Comparison of ENCODE assay signal across 8 cellular contexts in the genomic region with DNA sequence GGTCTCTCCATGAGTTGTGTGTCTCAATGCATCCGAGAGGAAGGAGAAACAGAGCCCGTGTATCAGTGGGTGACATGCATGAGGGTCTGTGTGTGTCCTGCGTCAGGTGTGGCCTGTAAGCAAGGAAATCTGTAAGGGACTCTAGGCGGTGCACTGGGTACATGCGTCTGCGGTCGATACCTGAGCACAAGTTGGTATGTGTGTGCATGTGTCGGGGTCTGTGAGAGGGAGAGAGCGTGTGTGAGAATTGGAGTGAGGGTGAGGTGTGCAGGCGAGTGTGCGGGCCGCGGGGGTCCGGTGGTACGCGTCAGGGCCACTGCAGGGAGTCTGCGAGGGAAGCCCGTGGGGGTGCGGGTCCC. TPM values are rescaled to one million over a fixed set of nuclear protein-coding genes. Genes with fewer than 3 reads are reported as not detected.
DNase-seq lines count a peak whose midpoint lies in the region; ATAC-seq, FAIRE-seq and TF ChIP-seq lines count a peak whose summit lies in the region.

No MANE protein-coding gene starts in this region.

- H3K27ac Mint-ChIP-seq in activated T-cell treated with anti-CD3 and anti-CD28 coated beads, Interleukin-2, amount 50 U/mL, for 72 hours, result peak overlapping the region; percentile 67
- H3K27ac Mint-ChIP-seq in activated T-helper 17 cell treated with anti-CD3 and anti-CD28 coated beads, Interleukin-2, amount 50 U/mL, for 72 hours, result no peak overlapping the region

- H3K4me1 ChIP-seq in thoracic aorta (ENCODE audit: control insufficient read depth in 1 of 2, low read depth in 2 of 2) (peaks cover 3 to 24% of the 10 kb centered on the region in 2 donors), gastrocnemius medialis (peaks cover 10 to 14% of the 10 kb centered on the region in 2 donors)

- DNase-seq in activated T-cell treated with anti-CD3 and anti-CD28 coated beads, Interleukin-2, amount 50 U/mL, for 72 hours, result no peak
- no peak for DNase-seq in activated T-cell treated with anti-CD3 and anti-CD28 coated beads, Interleukin-2, amount 50 U/mL, for 1 hour
- DNase-seq in kidney epithelial cell (ENCODE audit: low read depth), result no peak
- DNase-seq in thoracic aorta (ENCODE audit: low spot score), result no peak
- no peak for DNase-seq in gastrocnemius medialis
- no peak for DNase-seq in D721Med (ENCODE audit: insufficient read length, low spot score)

- H3K27me3 Mint-ChIP-seq in activated T-cell treated with anti-CD3 and anti-CD28 coated beads, Interleukin-2, amount 50 U/mL, for 72 hours (ENCODE audit: low read depth), result no peaks in the 10 kb centered on the region
- no peaks in the 10 kb centered on the region for H3K27me3 Mint-ChIP-seq in activated T-helper 17 cell treated with anti-CD3 and anti-CD28 coated beads, Interleukin-2, amount 50 U/mL, for 72 hours

- no peak for TF ChIP-seq POLR2A in gastrocnemius medialis (IDR thresholded peaks at IDR 0.05)

- no peaks in the 10 kb centered on the region for H3K36me3 Mint-ChIP-seq in activated T-cell treated with anti-CD3 and anti-CD28 coated beads, Interleukin-2, amount 50 U/mL, for 72 hours (ENCODE audit: insufficient read depth in 2 of 2)
- H3K36me3 Mint-ChIP-seq in activated T-helper 17 cell treated with anti-CD3 and anti-CD28 coated beads, Interleukin-2, amount 50 U/mL, for 72 hours (ENCODE audit: low read depth), result no peaks in the 10 kb centered on the region

- in situ Hi-C loops in gastrocnemius medialis (cut with MboI; ENCODE audit: low sequenced_read_pairs in 4 of 4), result no loop called here

- no peaks in the 10 kb centered on the region for H3K9me3 ChIP-seq in thoracic aorta
- H3K9me3 ChIP-seq in gastrocnemius medialis, result no peaks in the 10 kb centered on the region

- intact Hi-C loops in gastrocnemius medialis (cut with DNase I; ENCODE audit: low total_unique reads), result no loop called here

- no peaks in the 10 kb centered on the region for H3K36me3 ChIP-seq in kidney epithelial cell (ENCODE audit: control insufficient read depth, insufficient read depth, low read length)
- no peaks in the 10 kb centered on the region for H3K36me3 ChIP-seq in thoracic aorta
- H3K36me3 ChIP-seq in gastrocnemius medialis, result no peaks in the 10 kb centered on the region

- ATAC-seq in activated T-cell treated with anti-CD3 and anti-CD28 coated beads, Interleukin-2, amount 50 U/mL, for 72 hours (replicated peaks in 1 of 2), result no peak
- ATAC-seq in activated T-helper 17 cell treated with anti-CD3 and anti-CD28 coated beads, Interleukin-2, amount 50 U/mL, for 72 hours (replicated peaks), result no peak
- ATAC-seq in thoracic aorta (ENCODE audit: insufficient number of reproducible peaks, low FRiP score, low read depth) (no peak), gastrocnemius medialis (no peak), GM21515 (IDR thresholded peaks at IDR 0.05; ENCODE audit: unreplicated experiment) (no peak)

- no peaks in the 10 kb centered on the region for H3K27me3 ChIP-seq in kidney epithelial cell (ENCODE audit: control insufficient read depth, insufficient read depth, low read length)
- H3K27me3 ChIP-seq in thoracic aorta (replicated peaks; ENCODE audit: insufficient read depth), result no peaks in the 10 kb centered on the region
- H3K27me3 ChIP-seq in gastrocnemius medialis, result peaks cover 0 to 3% (median 0%) of the 10 kb centered on the region in 3 donors

- no peak overlapping the region for H3K27ac ChIP-seq in thoracic aorta
- H3K27ac ChIP-seq in gastrocnemius medialis, result no peak overlapping the region

- H3K4me3 ChIP-seq in kidney epithelial cell (ENCODE audit: low read depth, low read length), result peak overlapping the region; percentile 36
- peak overlapping the region; percentile 70 for H3K4me3 ChIP-seq in thoracic aorta
- H3K4me3 ChIP-seq in gastrocnemius medialis, result peak overlapping the region in 1 of 4 donors; percentile 44

- FAIRE-seq in D721Med (lab: Jason Lieb, UNC), result no peak

- H3K4me3 Mint-ChIP-seq in activated T-cell treated with anti-CD3 and anti-CD28 coated beads, Interleukin-2, amount 50 U/mL, for 72 hours, result peak overlapping the region; percentile 83 to 86
- H3K4me3 Mint-ChIP-seq in activated T-helper 17 cell treated with anti-CD3 and anti-CD28 coated beads, Interleukin-2, amount 50 U/mL, for 72 hours, result peak overlapping the region; percentile 73

- H3K4me1 Mint-ChIP-seq in activated T-cell treated with anti-CD3 and anti-CD28 coated beads, Interleukin-2, amount 50 U/mL, for 72 hours (ENCODE audit: low read depth), result peaks cover 38% of the 10 kb centered on the region
- peaks cover 21% of the 10 kb centered on the region for H3K4me1 Mint-ChIP-seq in activated T-helper 17 cell treated with anti-CD3 and anti-CD28 coated beads, Interleukin-2, amount 50 U/mL, for 72 hours

- no peak for TF ChIP-seq CTCF in kidney epithelial cell (IDR thresholded peaks at IDR 0.05; ENCODE audit: insufficient read depth, low read length, poor library complexity, severe bottlenecking)
- TF ChIP-seq CTCF in thoracic aorta (IDR thresholded peaks at IDR 0.05), result no peak
- TF ChIP-seq CTCF in gastrocnemius medialis (IDR thresholded peaks at IDR 0.05 in 4 of 5, conservative IDR thresholded peaks at IDR 0.05 in 1 of 5), result no peak
- TF ChIP-seq CTCF in D721Med (IDR thresholded peaks at IDR 0.05; ENCODE audit: insufficient read depth, missing control alignments), result no peak

- no peaks in the 10 kb centered on the region for H3K9me3 Mint-ChIP-seq in activated T-cell treated with anti-CD3 and anti-CD28 coated beads, Interleukin-2, amount 50 U/mL, for 72 hours
- no peaks in the 10 kb centered on the region for H3K9me3 Mint-ChIP-seq in activated T-helper 17 cell treated with anti-CD3 and anti-CD28 coated beads, Interleukin-2, amount 50 U/mL, for 72 hours

RNA-seq across cellular contexts. Expression of a gene that starts 0.5 kb away (rescaled TPM):
- 1 to 10 TPM; 1.1 to 1.5 TPM for total RNA-seq in activated T-cell treated with anti-CD3 and anti-CD28 coated beads, Interleukin-2, amount 50 U/mL, for 72 hours
- total RNA-seq in activated T-helper 17 cell treated with anti-CD3 and anti-CD28 coated beads, Interleukin-2, amount 50 U/mL, for 72 hours, result under 1 TPM; 0.37 to 0.71 TPM
- total RNA-seq in kidney epithelial cell, result 10.7 and 12.8 TPM in 2 replicates
- 1 to 10 TPM in 1 of 2 donors, under 1 TPM in 1; 0.68 to 1.2 TPM for total RNA-seq in thoracic aorta
- total RNA-seq in gastrocnemius medialis, result under 1 TPM in 2 of 4 donors, not detected in 2; 0.15 to 0.19 TPM

RNA-seq across cellular contexts. Expression of a gene that starts 33.6 kb away (rescaled TPM):
- 10 to 100 TPM; 33.8 to 36.3 TPM for total RNA-seq in activated T-cell treated with anti-CD3 and anti-CD28 coated beads, Interleukin-2, amount 50 U/mL, for 72 hours
- total RNA-seq in activated T-helper 17 cell treated with anti-CD3 and anti-CD28 coated beads, Interleukin-2, amount 50 U/mL, for 72 hours, result 10 to 100 TPM; 17.9 to 28.2 TPM
- 24.6 and 28.5 TPM in 2 replicates for total RNA-seq in kidney epithelial cell
- 10 to 100 TPM; 11.6 to 16.0 TPM for total RNA-seq in thoracic aorta
- 10 to 100 TPM in 2 of 4 donors, 1 to 10 TPM in 2; 7.4 to 12.2 (median 9.8) TPM for total RNA-seq in gastrocnemius medialis

RNA-seq across cellular contexts. Expression of a gene that starts 34.5 kb away (rescaled TPM):
- 100 to 1,000 TPM; 136 to 159 TPM for total RNA-seq in activated T-cell treated with anti-CD3 and anti-CD28 coated beads, Interleukin-2, amount 50 U/mL, for 72 hours
- 100 to 1,000 TPM in 1 of 2 donors, 10 to 100 TPM in 1; 96.5 to 107 TPM for total RNA-seq in activated T-helper 17 cell treated with anti-CD3 and anti-CD28 coated beads, Interleukin-2, amount 50 U/mL, for 72 hours
- total RNA-seq in kidney epithelial cell (87.7 and 100 TPM in 2 replicates), thoracic aorta (100 to 1,000 TPM in 1 of 2 donors, 10 to 100 TPM in 1; 67.4 to 140 TPM), gastrocnemius medialis (10 to 100 TPM; 24.8 to 46.2 (median 31.3) TPM)

RNA-seq across cellular contexts. Expression of a gene that starts 40.9 kb away (rescaled TPM):
- 10 to 100 TPM; 74.7 to 84.5 TPM for total RNA-seq in activated T-cell treated with anti-CD3 and anti-CD28 coated beads, Interleukin-2, amount 50 U/mL, for 72 hours
- 10 to 100 TPM; 65.9 to 82.5 TPM for total RNA-seq in activated T-helper 17 cell treated with anti-CD3 and anti-CD28 coated beads, Interleukin-2, amount 50 U/mL, for 72 hours
- total RNA-seq in kidney epithelial cell (33.2 and 40.6 TPM in 2 replicates), thoracic aorta (10 to 100 TPM; 23.3 to 39.1 TPM), gastrocnemius medialis (10 to 100 TPM in 1 of 4 donors, 1 to 10 TPM in 3; 4.3 to 14.8 (median 6.2) TPM)
